Comparison of ENCODE assay signal across 10 cellular contexts in genomic region chr14:61511558-61511924, GRCh38.
DNase-seq lines count a peak whose midpoint lies in the region; ATAC-seq, FAIRE-seq and TF ChIP-seq lines count a peak whose summit lies in the region.
"Had no signal": no experiment of that assay in that cellular context is flagged by ENCODE, and none has a peak within 500 bp of the region (broad histone marks: within the 10 kb centered on the region; RNA-seq: fewer than 3 reads in every experiment).

No MANE protein-coding gene starts in this region.

- H3K79me2 ChIP-seq in endothelial cell of umbilical vein (ENCODE audit: control insufficient read depth, insufficient read depth, low read length): no peaks in the 10 kb centered on the region

- no peaks in the 10 kb centered on the region for H3K9me1 ChIP-seq in endothelial cell of umbilical vein (replicated peaks; ENCODE audit: control insufficient read depth, extremely low read depth, insufficient read depth, low read length)

- no peak overlapping the region for H3K4me2 ChIP-seq in endothelial cell of umbilical vein (ENCODE audit: insufficient read depth, low read length)

- peak overlapping the region; percentile 29 for H3K27ac ChIP-seq in CD4-positive, alpha-beta memory T cell (ENCODE audit: low read depth, low read length)
- H3K27ac ChIP-seq in endothelial cell of umbilical vein (ENCODE audit: insufficient read depth, low read depth, low read length): no peak overlapping the region

- peak overlapping the region in 7 of 8 donors; percentile 9 to 65 (median 45) for H3K4me3 Mint-ChIP-seq in CD4-positive, alpha-beta memory T cell
- H3K4me3 Mint-ChIP-seq in activated CD8-positive, alpha-beta T cell treated with anti-CD3 and anti-CD28 coated beads for 36 hours: peak overlapping the region; percentile 52

- no peak overlapping the region for H2AFZ ChIP-seq in endothelial cell of umbilical vein (ENCODE audit: low read depth, low read length)

- ATAC-seq in activated CD8-positive, alpha-beta T cell treated with anti-CD3 and anti-CD28 coated beads for 36 hours: peak; percentile 72
- no peak for ATAC-seq in left lobe of liver

- no peak for FAIRE-seq in endothelial cell of umbilical vein (lab: Jason Lieb, UNC)
- FAIRE-seq: astrocyte had no signal

- no peaks in the 10 kb centered on the region for H3K9me3 ChIP-seq in CD4-positive, alpha-beta memory T cell (ENCODE audit: control insufficient read depth in 1 of 2, low read length in 2 of 2)
- H3K9me3 ChIP-seq in endothelial cell of umbilical vein (replicated peaks; ENCODE audit: control insufficient read depth, insufficient read depth, low read length): no peaks in the 10 kb centered on the region

- POLR2A ChIA-PET in CD4-positive, alpha-beta memory T cell (lab: Charles Lee; ENCODE audit: partially characterized antibody): interaction anchor here (0.7 to 2.8 kb wide), 2 partner anchors 35 to 40 kb away, joined by 3 to 9 read pairs; no protein-coding TSS in a partner anchor
- POLR2A ChIA-PET in activated CD8-positive, alpha-beta T cell treated with anti-CD3 and anti-CD28 coated beads for 36 hours (lab: Charles Lee): interaction anchor here (0.8 to 3.4 kb wide), 8 partner anchors 9 to 36 kb away, joined by 3 to 23 read pairs (median 4); no protein-coding TSS in a partner anchor
- POLR2A ChIA-PET in endothelial cell of umbilical vein (lab: Charles Lee): no interaction called here

- peaks cover 65 to 91% (median 79%) of the 10 kb centered on the region in 4 donors for H3K4me1 Mint-ChIP-seq in CD4-positive, alpha-beta memory T cell
- H3K4me1 Mint-ChIP-seq in activated CD8-positive, alpha-beta T cell treated with anti-CD3 and anti-CD28 coated beads for 36 hours (ENCODE audit: low read depth): peaks cover 94% of the 10 kb centered on the region

- intact Hi-C loops in CD4-positive, alpha-beta memory T cell (cut with micrococcal nuclease): loop anchor here (1.0 kb wide), 1 partner anchor 8 kb away; no protein-coding TSS in a partner anchor
- intact Hi-C loops in activated CD8-positive, alpha-beta T cell treated with anti-CD3 and anti-CD28 coated beads for 36 hours (cut with micrococcal nuclease): no loop called here
- intact Hi-C loops in endothelial cell of umbilical vein (cut with micrococcal nuclease): no loop called here

- CTCF ChIA-PET in CD4-positive, alpha-beta memory T cell (lab: Charles Lee; ENCODE audit: partially characterized antibody): no interaction called here
- CTCF ChIA-PET in activated CD8-positive, alpha-beta T cell treated with anti-CD3 and anti-CD28 coated beads for 36 hours (lab: Charles Lee): interaction anchor here (1.2 to 5.0 kb wide), 5 partner anchors 10 to 246 kb away, joined by 3 to 39 read pairs (median 3); no protein-coding TSS in a partner anchor
- CTCF ChIA-PET in endothelial cell of umbilical vein (lab: Charles Lee): interaction anchor here (0.8 to 2.1 kb wide), 6 partner anchors 8 to 326 kb away, joined by 3 to 13 read pairs (median 4); no protein-coding TSS in a partner anchor

- H3K36me3 Mint-ChIP-seq in CD4-positive, alpha-beta memory T cell: peaks cover 38 to 82% of the 10 kb centered on the region in 2 donors
- H3K36me3 Mint-ChIP-seq in activated CD8-positive, alpha-beta T cell treated with anti-CD3 and anti-CD28 coated beads for 36 hours (ENCODE audit: low read depth): peaks cover 78% of the 10 kb centered on the region

- BruUV-seq in endothelial cell of umbilical vein (replicated peaks; lab: Mats Ljungman, UMichigan): no TSS peak

- H3K4me1 ChIP-seq in CD4-positive, alpha-beta memory T cell (ENCODE audit: insufficient read depth, low read length): peaks cover 87% of the 10 kb centered on the region
- H3K4me1 ChIP-seq in endothelial cell of umbilical vein (ENCODE audit: control insufficient read depth, extremely low read depth, insufficient read depth, low read length): peaks cover 11% of the 10 kb centered on the region

- H3K27ac Mint-ChIP-seq in CD4-positive, alpha-beta memory T cell: peak overlapping the region; percentile 80 to 96 (median 92)
- peak overlapping the region; percentile 93 for H3K27ac Mint-ChIP-seq in activated CD8-positive, alpha-beta T cell treated with anti-CD3 and anti-CD28 coated beads for 36 hours

- no peaks in the 10 kb centered on the region for H3K27me3 ChIP-seq in CD4-positive, alpha-beta memory T cell (ENCODE audit: insufficient read depth, low read length)
- no peaks in the 10 kb centered on the region for H3K27me3 ChIP-seq in endothelial cell of umbilical vein (ENCODE audit: control insufficient read depth in 2 of 2, insufficient read depth in 2 of 2, low read length in 2 of 2)

- no peaks in the 10 kb centered on the region for H3K27me3 Mint-ChIP-seq in CD4-positive, alpha-beta memory T cell
- no peaks in the 10 kb centered on the region for H3K27me3 Mint-ChIP-seq in activated CD8-positive, alpha-beta T cell treated with anti-CD3 and anti-CD28 coated beads for 36 hours

- dilution Hi-C loops in endothelial cell of umbilical vein (cut with MboI; ENCODE audit: extremely low pct_ligation_motif_present, low sequenced_read_pairs): no loop called here

- TF ChIP-seq POLR2A in endothelial cell of umbilical vein (IDR thresholded peaks at IDR 0.05; ENCODE audit: low read depth, low read length): no peak

- no peaks in the 10 kb centered on the region for H4K20me1 ChIP-seq in endothelial cell of umbilical vein (replicated peaks; ENCODE audit: control insufficient read depth, extremely low read depth, insufficient read depth, low read length)

- no peak for TF ChIP-seq CTCF in activated CD8-positive, alpha-beta T cell treated with anti-CD3 and anti-CD28 coated beads for 36 hours (IDR thresholded peaks at IDR 0.05)
- TF ChIP-seq CTCF in endothelial cell of umbilical vein (IDR thresholded peaks at IDR 0.05; ENCODE audit: extremely low read depth in 1 of 2, insufficient read depth in 1 of 2, low read depth in 1 of 2, low read length in 2 of 2): no peak

- no peak overlapping the region for H3K9ac ChIP-seq in endothelial cell of umbilical vein (replicated peaks; ENCODE audit: extremely low read depth, insufficient read depth, low read length)

- H3K36me3 ChIP-seq in CD4-positive, alpha-beta memory T cell (ENCODE audit: insufficient read depth, low read length): peaks cover 54% of the 10 kb centered on the region
- H3K36me3 ChIP-seq in endothelial cell of umbilical vein (ENCODE audit: control insufficient read depth in 2 of 2, extremely low read depth in 1 of 2, insufficient read depth in 2 of 2, low read length in 2 of 2): peaks cover 2 to 5% of the 10 kb centered on the region in 2 experiments

- H3K4me3 ChIP-seq in CD4-positive, alpha-beta memory T cell (ENCODE audit: low read length in 2 of 2): no peak overlapping the region
- no peak overlapping the region for H3K4me3 ChIP-seq in endothelial cell of umbilical vein (replicated peaks in 1 of 3; ENCODE audit: insufficient read depth in 1 of 3, low read depth in 1 of 3, low read length in 3 of 3)

- peak in 3 of 5 donors; percentile 18 to 53 (median 28) for DNase-seq in CD4-positive, alpha-beta memory T cell
- peak; percentile 86 for DNase-seq in activated CD8-positive, alpha-beta T cell treated with anti-CD3 and anti-CD28 coated beads for 36 hours
- DNase-seq in endothelial cell of umbilical vein (ENCODE audit: low read depth, low spot score) (peak; percentile 21), NCI-H1092 (lab: John Stamatoyannopoulos, UW) (no peak), pons (ENCODE audit: low spot score) (no peak), left lobe of liver (ENCODE audit: low spot score) (no peak), hypothalamus (lab: John Stamatoyannopoulos, UW) (no peak)
- DNase-seq in stimulated activated CD4-positive, alpha-beta T cell treated with anti-CD3 and anti-CD28 coated beads, Interleukin-12 subunit alpha, Interleukin-12 subunit beta, amount 100 ng/mL, for 24 hours (ENCODE audit: low read depth in 2 of 2): peak; percentile 54 to 57
- DNase-seq: left cardiac atrium had no signal

- no peaks in the 10 kb centered on the region for H3K9me3 Mint-ChIP-seq in CD4-positive, alpha-beta memory T cell
- no peaks in the 10 kb centered on the region for H3K9me3 Mint-ChIP-seq in activated CD8-positive, alpha-beta T cell treated with anti-CD3 and anti-CD28 coated beads for 36 hours

TF ChIP-seq in endothelial cell of umbilical vein, 7 proteins besides CTCF, POLR2A, EP300 and RAD21:
- TF ChIP-seq FOS (IDR thresholded peaks at IDR 0.05; ENCODE audit: borderline replicate concordance, insufficient read depth, low read length) (no peak), MAX (IDR thresholded peaks at IDR 0.05; ENCODE audit: insufficient read depth, insufficient read length) (no peak)
TF ChIP-seq in endothelial cell of umbilical vein: peak in this region for 0.

Comparison
In these comparisons a context has a peak if more than half of its experiments do, and no peak if none do; other contexts are left out.
1. DNase-seq: peak in CD4-positive, alpha-beta memory T cell (3 of 5), activated CD8-positive, alpha-beta T cell treated with anti-CD3 and anti-CD28 coated beads for 36 hours (single experiment), endothelial cell of umbilical vein (single experiment) and stimulated activated CD4-positive, alpha-beta T cell treated with anti-CD3 and anti-CD28 coated beads, Interleukin-12 subunit alpha, Interleukin-12 subunit beta, amount 100 ng/mL, for 24 hours (2 of 2); none in NCI-H1092 (single experiment), pons (single experiment), left lobe of liver (single experiment) and hypothalamus (0 of 51).